2 cellular contexts compared by ENCODE assay signal in the genomic region with DNA sequence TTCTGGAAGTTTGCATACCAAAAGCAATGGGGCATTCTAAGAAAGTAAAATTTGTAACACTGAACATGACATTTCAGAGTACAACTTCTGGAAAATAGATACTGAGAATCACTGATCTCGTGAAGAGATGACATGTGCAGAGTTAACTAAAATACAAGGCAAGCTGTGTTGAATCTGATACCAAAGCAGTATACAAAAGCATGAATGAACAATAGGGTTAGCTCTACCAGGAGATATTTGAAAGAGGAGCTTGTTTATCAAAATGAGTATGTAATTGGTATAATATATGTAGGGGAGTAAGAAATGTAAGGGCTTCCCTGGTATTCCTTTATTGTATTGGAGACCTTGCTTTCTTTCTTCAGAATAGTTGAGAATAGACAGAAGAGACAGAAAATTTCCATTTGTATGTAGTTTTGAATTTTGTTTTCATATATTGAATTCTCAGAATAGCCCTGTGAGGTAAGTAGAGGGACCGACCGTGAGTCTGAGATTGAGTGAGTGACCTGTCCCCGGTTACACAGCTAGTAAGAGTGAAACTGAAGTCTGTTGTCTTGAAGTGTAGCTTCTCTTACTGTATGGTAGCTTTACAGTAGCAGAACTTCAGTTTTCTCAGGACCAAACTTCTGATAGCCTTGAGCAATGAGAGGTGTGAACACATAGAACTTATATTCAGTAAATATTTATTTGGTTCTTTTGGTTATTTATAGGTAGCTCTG.
TF ChIP-seq lines count a peak whose summit lies in the region.

No MANE protein-coding gene starts in this region.

TF ChIP-seq in K562, 482 proteins besides CTCF, POLR2A, EP300 and RAD21 (continued from another document):
- TF ChIP-seq, protein P1, sequence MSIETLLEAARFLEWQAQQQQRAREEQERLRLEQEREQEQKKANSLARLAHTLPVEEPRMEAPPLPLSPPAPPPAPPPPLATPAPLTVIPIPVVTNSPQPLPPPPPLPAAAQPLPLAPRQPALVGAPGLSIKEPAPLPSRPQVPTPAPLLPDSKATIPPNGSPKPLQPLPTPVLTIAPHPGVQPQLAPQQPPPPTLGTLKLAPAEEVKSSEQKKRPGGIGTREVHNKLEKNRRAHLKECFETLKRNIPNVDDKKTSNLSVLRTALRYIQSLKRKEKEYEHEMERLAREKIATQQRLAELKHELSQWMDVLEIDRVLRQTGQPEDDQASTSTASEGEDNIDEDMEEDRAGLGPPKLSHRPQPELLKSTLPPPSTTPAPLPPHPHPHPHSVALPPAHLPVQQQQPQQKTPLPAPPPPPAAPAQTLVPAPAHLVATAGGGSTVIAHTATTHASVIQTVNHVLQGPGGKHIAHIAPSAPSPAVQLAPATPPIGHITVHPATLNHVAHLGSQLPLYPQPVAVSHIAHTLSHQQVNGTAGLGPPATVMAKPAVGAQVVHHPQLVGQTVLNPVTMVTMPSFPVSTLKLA (conservative IDR thresholded peaks at IDR 0.05) = 0 out of 4 replicates have a peak, but pooled peaks of 1 of the 2 experiments have one; percentile 16
- TF ChIP-seq PCBP2 (IDR thresholded peaks at IDR 0.05; ENCODE audit: low read depth, low read length, poor library complexity, severe bottlenecking) = no peak
- TF ChIP-seq, protein P2, sequence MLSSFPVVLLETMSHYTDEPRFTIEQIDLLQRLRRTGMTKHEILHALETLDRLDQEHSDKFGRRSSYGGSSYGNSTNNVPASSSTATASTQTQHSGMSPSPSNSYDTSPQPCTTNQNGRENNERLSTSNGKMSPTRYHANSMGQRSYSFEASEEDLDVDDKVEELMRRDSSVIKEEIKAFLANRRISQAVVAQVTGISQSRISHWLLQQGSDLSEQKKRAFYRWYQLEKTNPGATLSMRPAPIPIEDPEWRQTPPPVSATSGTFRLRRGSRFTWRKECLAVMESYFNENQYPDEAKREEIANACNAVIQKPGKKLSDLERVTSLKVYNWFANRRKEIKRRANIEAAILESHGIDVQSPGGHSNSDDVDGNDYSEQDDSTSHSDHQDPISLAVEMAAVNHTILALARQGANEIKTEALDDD (IDR thresholded peaks at IDR 0.05) = peak; percentile 54; the same call in 1 of the 2 replicates
- TF ChIP-seq POU5F1 (IDR thresholded peaks at IDR 0.05; ENCODE audit: borderline replicate concordance, low read depth, low read length, partially characterized antibody) = no peak
- no peak for TF ChIP-seq ZNF431 (CRISPR knock-in tag; IDR thresholded peaks at IDR 0.05)

TF ChIP-seq in SK-N-SH treated with all-trans-retinoic acid at 6 μM for 48 hours, 23 proteins besides CTCF, POLR2A, EP300 and RAD21 (continued from another document):
- TF ChIP-seq PPARA (CRISPR knock-in tag; IDR thresholded peaks at IDR 0.05; ENCODE audit: borderline replicate concordance) (no peak), ZNF8 (CRISPR knock-in tag; IDR thresholded peaks at IDR 0.05) (no peak), ZNF70 (CRISPR knock-in tag; IDR thresholded peaks at IDR 0.05) (no peak)
- TF ChIP-seq, protein P3, sequence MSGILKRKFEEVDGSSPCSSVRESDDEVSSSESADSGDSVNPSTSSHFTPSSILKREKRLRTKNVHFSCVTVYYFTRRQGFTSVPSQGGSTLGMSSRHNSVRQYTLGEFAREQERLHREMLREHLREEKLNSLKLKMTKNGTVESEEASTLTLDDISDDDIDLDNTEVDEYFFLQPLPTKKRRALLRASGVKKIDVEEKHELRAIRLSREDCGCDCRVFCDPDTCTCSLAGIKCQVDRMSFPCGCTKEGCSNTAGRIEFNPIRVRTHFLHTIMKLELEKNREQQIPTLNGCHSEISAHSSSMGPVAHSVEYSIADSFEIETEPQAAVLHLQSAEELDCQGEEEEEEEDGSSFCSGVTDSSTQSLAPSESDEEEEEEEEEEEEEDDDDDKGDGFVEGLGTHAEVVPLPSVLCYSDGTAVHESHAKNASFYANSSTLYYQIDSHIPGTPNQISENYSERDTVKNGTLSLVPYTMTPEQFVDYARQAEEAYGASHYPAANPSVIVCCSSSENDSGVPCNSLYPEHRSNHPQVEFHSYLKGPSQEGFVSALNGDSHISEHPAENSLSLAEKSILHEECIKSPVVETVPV (CRISPR knock-in tag; IDR thresholded peaks at IDR 0.05) = no peak
- TF ChIP-seq, protein P4, sequence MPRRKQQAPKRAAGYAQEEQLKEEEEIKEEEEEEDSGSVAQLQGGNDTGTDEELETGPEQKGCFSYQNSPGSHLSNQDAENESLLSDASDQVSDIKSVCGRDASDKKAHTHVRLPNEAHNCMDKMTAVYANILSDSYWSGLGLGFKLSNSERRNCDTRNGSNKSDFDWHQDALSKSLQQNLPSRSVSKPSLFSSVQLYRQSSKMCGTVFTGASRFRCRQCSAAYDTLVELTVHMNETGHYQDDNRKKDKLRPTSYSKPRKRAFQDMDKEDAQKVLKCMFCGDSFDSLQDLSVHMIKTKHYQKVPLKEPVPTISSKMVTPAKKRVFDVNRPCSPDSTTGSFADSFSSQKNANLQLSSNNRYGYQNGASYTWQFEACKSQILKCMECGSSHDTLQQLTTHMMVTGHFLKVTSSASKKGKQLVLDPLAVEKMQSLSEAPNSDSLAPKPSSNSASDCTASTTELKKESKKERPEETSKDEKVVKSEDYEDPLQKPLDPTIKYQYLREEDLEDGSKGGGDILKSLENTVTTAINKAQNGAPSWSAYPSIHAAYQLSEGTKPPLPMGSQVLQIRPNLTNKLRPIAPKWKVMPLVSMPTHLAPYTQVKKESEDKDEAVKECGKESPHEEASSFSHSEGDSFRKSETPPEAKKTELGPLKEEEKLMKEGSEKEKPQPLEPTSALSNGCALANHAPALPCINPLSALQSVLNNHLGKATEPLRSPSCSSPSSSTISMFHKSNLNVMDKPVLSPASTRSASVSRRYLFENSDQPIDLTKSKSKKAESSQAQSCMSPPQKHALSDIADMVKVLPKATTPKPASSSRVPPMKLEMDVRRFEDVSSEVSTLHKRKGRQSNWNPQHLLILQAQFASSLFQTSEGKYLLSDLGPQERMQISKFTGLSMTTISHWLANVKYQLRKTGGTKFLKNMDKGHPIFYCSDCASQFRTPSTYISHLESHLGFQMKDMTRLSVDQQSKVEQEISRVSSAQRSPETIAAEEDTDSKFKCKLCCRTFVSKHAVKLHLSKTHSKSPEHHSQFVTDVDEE (CRISPR knock-in tag; IDR thresholded peaks at IDR 0.05) = no peak
- TF ChIP-seq, protein P5, sequence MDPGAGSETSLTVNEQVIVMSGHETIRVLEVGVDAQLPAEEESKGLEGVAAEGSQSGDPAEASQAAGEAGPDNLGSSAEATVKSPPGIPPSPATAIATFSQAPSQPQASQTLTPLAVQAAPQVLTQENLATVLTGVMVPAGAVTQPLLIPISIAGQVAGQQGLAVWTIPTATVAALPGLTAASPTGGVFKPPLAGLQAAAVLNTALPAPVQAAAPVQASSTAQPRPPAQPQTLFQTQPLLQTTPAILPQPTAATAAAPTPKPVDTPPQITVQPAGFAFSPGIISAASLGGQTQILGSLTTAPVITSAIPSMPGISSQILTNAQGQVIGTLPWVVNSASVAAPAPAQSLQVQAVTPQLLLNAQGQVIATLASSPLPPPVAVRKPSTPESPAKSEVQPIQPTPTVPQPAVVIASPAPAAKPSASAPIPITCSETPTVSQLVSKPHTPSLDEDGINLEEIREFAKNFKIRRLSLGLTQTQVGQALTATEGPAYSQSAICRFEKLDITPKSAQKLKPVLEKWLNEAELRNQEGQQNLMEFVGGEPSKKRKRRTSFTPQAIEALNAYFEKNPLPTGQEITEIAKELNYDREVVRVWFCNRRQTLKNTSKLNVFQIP (CRISPR knock-in tag; IDR thresholded peaks at IDR 0.05; ENCODE audit: borderline replicate concordance, low read depth) = no peak
- TF ChIP-seq, protein P6, sequence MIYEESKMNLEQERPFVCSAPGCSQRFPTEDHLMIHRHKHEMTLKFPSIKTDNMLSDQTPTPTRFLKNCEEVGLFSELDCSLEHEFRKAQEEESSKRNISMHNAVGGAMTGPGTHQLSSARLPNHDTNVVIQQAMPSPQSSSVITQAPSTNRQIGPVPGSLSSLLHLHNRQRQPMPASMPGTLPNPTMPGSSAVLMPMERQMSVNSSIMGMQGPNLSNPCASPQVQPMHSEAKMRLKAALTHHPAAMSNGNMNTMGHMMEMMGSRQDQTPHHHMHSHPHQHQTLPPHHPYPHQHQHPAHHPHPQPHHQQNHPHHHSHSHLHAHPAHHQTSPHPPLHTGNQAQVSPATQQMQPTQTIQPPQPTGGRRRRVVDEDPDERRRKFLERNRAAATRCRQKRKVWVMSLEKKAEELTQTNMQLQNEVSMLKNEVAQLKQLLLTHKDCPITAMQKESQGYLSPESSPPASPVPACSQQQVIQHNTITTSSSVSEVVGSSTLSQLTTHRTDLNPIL (CRISPR knock-in tag; IDR thresholded peaks at IDR 0.05; ENCODE audit: low read depth) = no peak
